Comparison of ENCODE assay signal across 8 cellular contexts in genomic region chr11:34438529-34439507, GRCh38. TPM values are rescaled to one million over a fixed set of nuclear protein-coding genes. Genes with fewer than 3 reads are reported as not detected.
A peak's percentile ranks its signal among the peaks of the same experiment; 100 is the strongest.
DNase-seq lines count a peak whose midpoint lies in the region; ATAC-seq and TF ChIP-seq lines count a peak whose summit lies in the region.

CAT (plus strand) TSS chr11:34438934; CDS start chr11:34439014, 80 bp downstream.

- H3T11ph ChIP-seq in H9 (ENCODE audit: low read length), result no peak within 1 kb of the TSS

- no peak within 1 kb of the TSS for H2AFZ ChIP-seq in H9 (ENCODE audit: low read length)

- H3K36me3 ChIP-seq in sigmoid colon, result no peaks in the 10 kb centered on the region

- H3K36me3 Mint-ChIP-seq in T-helper 2 cell treated with Interferon-gamma antibody and Interleukin-4, amounts not matched to agents 5 μg/mL and 100 μg/mL, for 36 hours (ENCODE audit: low read depth), result peaks cover 5% of the 10 kb centered on the region
- peaks cover 2 to 20% (median 19%) of the 10 kb centered on the region in 3 experiments; a peak in 6 of 7 replicates for H3K36me3 Mint-ChIP-seq in H9 (ENCODE audit: insufficient read depth in 1 of 3, low read depth in 3 of 3)

- TF ChIP-seq CTCF in sigmoid colon (IDR thresholded peaks at IDR 0.05) (no peak), H9 (conservative IDR thresholded peaks at IDR 0.05) (no peak)

- peak; percentile 96 for ATAC-seq in GM18502 (IDR thresholded peaks at IDR 0.05; ENCODE audit: poor library complexity, unreplicated experiment)
- ATAC-seq in HG02970 (IDR thresholded peaks at IDR 0.05; ENCODE audit: low FRiP score, unreplicated experiment), result peak; percentile 96
- ATAC-seq in right cardiac atrium, result peak; percentile 99

- H3K4me1 Mint-ChIP-seq in T-helper 2 cell treated with Interferon-gamma antibody and Interleukin-4, amounts not matched to agents 5 μg/mL and 100 μg/mL, for 36 hours (ENCODE audit: low read depth), result peaks cover 25% of the 10 kb centered on the region
- peaks cover 4 to 10% of the 10 kb centered on the region in 2 experiments for H3K4me1 Mint-ChIP-seq in H9

- H3K27ac ChIP-seq in right cardiac atrium (ENCODE audit: low read length) (peak within 1 kb of the TSS; percentile 88), sigmoid colon (peak within 1 kb of the TSS; percentile 90 to 97 (median 92)), H9 (ENCODE audit: insufficient read length, low read depth, low read length) (no peak within 1 kb of the TSS)

- no peaks in the 10 kb centered on the region for H3K27me3 Mint-ChIP-seq in T-helper 2 cell treated with Interferon-gamma antibody and Interleukin-4, amounts not matched to agents 5 μg/mL and 100 μg/mL, for 36 hours (ENCODE audit: low read depth)
- H3K27me3 Mint-ChIP-seq in H9 (ENCODE audit: low read depth), result no peaks in the 10 kb centered on the region; the same call in none of the 2 replicates

- no peak within 1 kb of the TSS for H2AK5ac ChIP-seq in H9 (ENCODE audit: insufficient read length, low read length)

- H4K5ac ChIP-seq in H9 (ENCODE audit: insufficient read length, low read depth, low read length), result no peak within 1 kb of the TSS

- no peaks in the 10 kb centered on the region for H3K79me1 ChIP-seq in H9 (ENCODE audit: insufficient read depth, low read depth, low read length, poor library complexity, severe bottlenecking)

- no peak within 1 kb of the TSS for H2BK15ac ChIP-seq in H9 (ENCODE audit: low read depth, low read length)

- H3K27ac Mint-ChIP-seq in T-helper 2 cell treated with Interferon-gamma antibody and Interleukin-4, amounts not matched to agents 5 μg/mL and 100 μg/mL, for 36 hours, result peak within 1 kb of the TSS; percentile 86
- H3K27ac Mint-ChIP-seq in H9, result peak within 1 kb of the TSS in 1 of 3 experiments; percentile 92; a peak in 3 of 7 replicates

- no peak within 1 kb of the TSS for H2BK12ac ChIP-seq in H9 (ENCODE audit: insufficient read length, low read depth, low read length)

- under 1% methylated on average over 62 of the region's 62 CpGs for WGBS in right cardiac atrium
- WGBS in sigmoid colon, 2 donors, result 0 to 1% methylated on average over 62 of the region's 62 CpGs
- no CpG with 5 or more reads among the region's 62 CpGs for WGBS in H9 (ENCODE audit: extremely low coverage, insufficient read length, low lambda C conversion rate)

- peak within 1 kb of the TSS; percentile 94 for H3K4me3 Mint-ChIP-seq in T-helper 2 cell treated with Interferon-gamma antibody and Interleukin-4, amounts not matched to agents 5 μg/mL and 100 μg/mL, for 36 hours
- peak within 1 kb of the TSS in 1 of 2 experiments; percentile 91; a peak in 2 of 5 replicates for H3K4me3 Mint-ChIP-seq in H9

- H3K9me3 ChIP-seq in right cardiac atrium (ENCODE audit: control insufficient read depth, low read length), result no peaks in the 10 kb centered on the region
- no peaks in the 10 kb centered on the region for H3K9me3 ChIP-seq in sigmoid colon
- no peaks in the 10 kb centered on the region for H3K9me3 ChIP-seq in H9 (ENCODE audit: control insufficient read depth, low read depth, low read length)

- DNase-seq in NCI-H187 treated with DMSO at 0.1 percent for 48 hours (lab: John Stamatoyannopoulos, UW), result peak; percentile 39
- DNase-seq in T-helper 2 cell treated with Interferon-gamma antibody and Interleukin-4, amounts not matched to agents 5 μg/mL and 100 μg/mL, for 36 hours (ENCODE audit: low spot score), result peak; percentile 98
- peak; percentile 44 to 97 (median 92) for DNase-seq in anterior cingulate cortex (lab: John Stamatoyannopoulos, UW)
- peak; percentile 99 for DNase-seq in right cardiac atrium
- peak; percentile 99 for DNase-seq in sigmoid colon
- no peak for DNase-seq in H9

- H3K18ac ChIP-seq in H9 (ENCODE audit: insufficient read length, low read depth, low read length), result no peak within 1 kb of the TSS

- H3K4me1 ChIP-seq in right cardiac atrium (ENCODE audit: control insufficient read depth, insufficient read depth, low read length) (peaks cover 12% of the 10 kb centered on the region), sigmoid colon (peaks cover 0 to 27% (median 19%) of the 10 kb centered on the region in 4 donors), H9 (ENCODE audit: insufficient read depth, low read length) (no peaks in the 10 kb centered on the region)

- no peak within 1 kb of the TSS for H3K14ac ChIP-seq in H9 (ENCODE audit: insufficient read depth, low read length)

- TF ChIP-seq EP300 in sigmoid colon (IDR thresholded peaks at IDR 0.05), result peak in 1 of 4 donors; percentile 19

- H3K23ac ChIP-seq in H9 (ENCODE audit: insufficient read length, low read depth, low read length), result no peak within 1 kb of the TSS

- H3K4me2 ChIP-seq in H9 (ENCODE audit: insufficient read depth, insufficient read length, low read length), result no peak within 1 kb of the TSS

- H3K27me3 ChIP-seq in right cardiac atrium (ENCODE audit: control insufficient read depth, insufficient read depth) (no peaks in the 10 kb centered on the region), sigmoid colon (no peaks in the 10 kb centered on the region), H9 (ENCODE audit: insufficient read depth, low read length) (no peaks in the 10 kb centered on the region)

- no peaks in the 10 kb centered on the region for H3K79me2 ChIP-seq in H9 (ENCODE audit: insufficient read depth, low read length)

- H3K4ac ChIP-seq in H9 (ENCODE audit: low read depth, low read length), result no peak within 1 kb of the TSS

- H3K4me3 ChIP-seq in right cardiac atrium (ENCODE audit: low read length) (peak within 1 kb of the TSS; percentile 69), sigmoid colon (peak within 1 kb of the TSS; percentile 67 to 90 (median 88))

- H4K8ac ChIP-seq in H9 (replicated peaks; ENCODE audit: insufficient read length, low read depth, low read length), result no peak within 1 kb of the TSS

- no peaks in the 10 kb centered on the region for H4K20me1 ChIP-seq in H9 (ENCODE audit: control insufficient read depth, insufficient read depth, insufficient read length)

- intact Hi-C loops in right cardiac atrium (cut with DNase I), result loop anchor here in 1 of 4 donors (5.0 kb wide), 1 partner anchor 187 kb away; no protein-coding TSS in a partner anchor
- intact Hi-C loops in sigmoid colon (cut with DNase I), result loop anchor here (1.0 to 10.0 kb wide), 3 partner anchors 80 to 388 kb away; partner anchors contain the start of gene CAPRIN1

- no peak within 1 kb of the TSS for H3K9ac ChIP-seq in H9 (ENCODE audit: extremely low read depth, insufficient read length, low read length)

- H2BK20ac ChIP-seq in H9 (ENCODE audit: low read depth, low read length, poor library complexity, severe bottlenecking), result no peak within 1 kb of the TSS

- H4K91ac ChIP-seq in H9 (ENCODE audit: insufficient read length, low read depth, low read length), result no peak within 1 kb of the TSS

- no peaks in the 10 kb centered on the region for H3K9me3 Mint-ChIP-seq in T-helper 2 cell treated with Interferon-gamma antibody and Interleukin-4, amounts not matched to agents 5 μg/mL and 100 μg/mL, for 36 hours
- peaks cover 12 to 18% of the 10 kb centered on the region in 2 experiments; a peak in 3 of 5 replicates for H3K9me3 Mint-ChIP-seq in H9

- no peak within 1 kb of the TSS for H2BK5ac ChIP-seq in H9 (ENCODE audit: insufficient read length, low read length)

- H3K23me2 ChIP-seq in H9 (ENCODE audit: insufficient read length, low read depth, low read length, poor library complexity, severe bottlenecking), result no peaks in the 10 kb centered on the region

- H2BK120ac ChIP-seq in H9 (ENCODE audit: low read depth, low read length, poor library complexity, severe bottlenecking), result no peak within 1 kb of the TSS

- peak in 1 of 2 donors; percentile 45 for TF ChIP-seq POLR2A in sigmoid colon (IDR thresholded peaks at IDR 0.05)

- H3K56ac ChIP-seq in H9 (ENCODE audit: insufficient read length, low read depth, low read length), result no peak within 1 kb of the TSS

RNA-seq across cellular contexts. Expression of gene CAT, which starts in this region (rescaled TPM):
- total RNA-seq in right cardiac atrium, result 100 to 1,000 TPM in 2 of 4 donors, 10 to 100 TPM in 2; 81.6 to 114 (median 102) TPM
- 67.6 TPM for polyA plus RNA-seq in right cardiac atrium
- 100 to 1,000 TPM in 2 of 4 donors, 10 to 100 TPM in 2; 77.4 to 164 (median 103) TPM for total RNA-seq in sigmoid colon
- 100 to 1,000 TPM in 1 of 3 donors, 10 to 100 TPM in 2; 64.1 to 163 (median 79.3) TPM for polyA plus RNA-seq in sigmoid colon
- 9.9 and 10.4 TPM in 2 replicates for total RNA-seq in H9 (2021)
